In the genomic region with DNA sequence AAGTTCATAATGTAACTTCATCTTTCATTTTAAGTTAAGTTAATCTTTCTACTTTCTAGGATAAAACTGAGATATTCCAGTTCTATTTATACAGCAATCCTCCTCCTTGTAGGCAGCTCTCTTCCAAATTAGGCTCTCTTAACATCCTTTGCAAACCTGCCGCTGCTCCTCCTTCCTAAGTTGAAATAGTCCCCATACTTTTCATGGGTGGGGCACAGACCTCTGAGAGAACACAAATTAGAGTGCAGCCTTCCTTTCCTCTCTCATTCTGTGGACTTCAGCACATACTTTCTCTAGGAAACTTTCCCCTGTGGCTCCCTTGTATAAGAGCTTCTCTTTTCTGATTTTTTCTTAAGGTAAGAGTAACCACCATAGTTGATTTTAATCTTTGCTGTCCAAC, we compare ENCODE assay signal across 20 cellular contexts. TPM values are rescaled to one million over a fixed set of nuclear protein-coding genes. Genes with fewer than 3 reads are reported as not detected.
DNase-seq lines count a peak whose midpoint lies in the region; ATAC-seq, FAIRE-seq and TF ChIP-seq lines count a peak whose summit lies in the region.
"Had no signal": no experiment of that assay in that cellular context is flagged by ENCODE, and none has a peak within 500 bp of the region (broad histone marks: within the 10 kb centered on the region; RNA-seq: fewer than 3 reads in every experiment).

No MANE protein-coding gene starts in this region.

- H3K4me1 Mint-ChIP-seq in natural killer cell: no peaks in the 10 kb centered on the region
- H3K4me1 Mint-ChIP-seq: activated B cell treated with CpG ODN at 0.5 μM for 24 hours had no signal

- H3K9me3 ChIP-seq in lung (ENCODE audit: control insufficient read depth in 2 of 2, insufficient read depth in 1 of 2, low read length in 1 of 2) (no peaks in the 10 kb centered on the region), upper lobe of right lung (no peaks in the 10 kb centered on the region)
- H3K9me3 ChIP-seq: tibial nerve had no signal

- peaks cover 0 to 1% of the 10 kb centered on the region in 2 donors for H3K4me1 ChIP-seq in lung (ENCODE audit: control insufficient read depth in 2 of 2, insufficient read depth in 2 of 2, low read length in 2 of 2)
- no peaks in the 10 kb centered on the region for H3K4me1 ChIP-seq in upper lobe of right lung

- no peak for TF ChIP-seq CTCF in bronchial epithelial cell (IDR thresholded peaks at IDR 0.05; ENCODE audit: insufficient read depth, low read length, severe bottlenecking)
- TF ChIP-seq CTCF in lung (IDR thresholded peaks at IDR 0.05; ENCODE audit: control extremely low read depth, extremely low read depth): no peak
- TF ChIP-seq CTCF in upper lobe of right lung (IDR thresholded peaks at IDR 0.05): no peak
- TF ChIP-seq CTCF in natural killer cell (IDR thresholded peaks at IDR 0.05): no peak

- ATAC-seq in lung (ENCODE audit: insufficient read depth, low FRiP score): peak; percentile 19
- peak; percentile 82 for ATAC-seq in upper lobe of right lung
- no peak for ATAC-seq in left ventricle myocardium superior
- no peak for ATAC-seq in HG03045 (IDR thresholded peaks at IDR 0.05; ENCODE audit: unreplicated experiment)
- no peak for ATAC-seq in natural killer cell

- H3K27ac Mint-ChIP-seq in natural killer cell: no peak overlapping the region
- H3K27ac Mint-ChIP-seq: activated B cell treated with CpG ODN at 0.5 μM for 24 hours had no signal

- DNase-seq in HT-29 (ENCODE audit: low spot score) (peak; percentile 83), bronchial epithelial cell (ENCODE audit: low read depth) (peak; percentile 27), lung (ENCODE audit: low spot score) (no peak), upper lobe of right lung (no peak), left ventricle myocardium superior (no peak), natural killer cell (no peak)
- no peak for DNase-seq in stimulated activated CD4-positive, alpha-beta T cell treated with anti-CD3 and anti-CD28 coated beads, Interleukin-12 subunit alpha, Interleukin-12 subunit beta, amount 100 ng/mL, for 4 hours
- DNase-seq: activated B cell treated with CpG ODN at 0.5 μM for 24 hours, C1 segment of cervical spinal cord, DMS 273 treated with DMSO at 0.1 percent for 48 hours, hypothalamus, NCI-H1694 treated with DMSO at 0.1 percent for 48 hours, NCI-H446, posterior cingulate gyrus, SHP77 treated with DMSO at 0.1 percent for 48 hours had no signal

- no peaks in the 10 kb centered on the region for H3K36me3 Mint-ChIP-seq in natural killer cell

- FAIRE-seq in bronchial epithelial cell (lab: Jason Lieb, UNC): no peak
- FAIRE-seq: H54, HTR-8/SVneo had no signal

- H3K4me3 ChIP-seq in bronchial epithelial cell (ENCODE audit: low read depth, low read length) (no peak overlapping the region), lung (no peak overlapping the region), upper lobe of right lung (no peak overlapping the region)
- H3K4me3 ChIP-seq: tibial nerve had no signal

- no peaks in the 10 kb centered on the region for H3K27me3 Mint-ChIP-seq in natural killer cell (ENCODE audit: low read depth in 2 of 2)
- H3K27me3 Mint-ChIP-seq: activated B cell treated with CpG ODN at 0.5 μM for 24 hours; central memory CD8-positive, alpha-beta T cell had no signal

- H3K27ac ChIP-seq in lung (ENCODE audit: low read depth in 1 of 2, low read length in 1 of 2) (no peak overlapping the region), upper lobe of right lung (no peak overlapping the region)
- H3K27ac ChIP-seq: tibial nerve had no signal

- H3K27me3 ChIP-seq in bronchial epithelial cell (ENCODE audit: control insufficient read depth, insufficient read depth, low read length) (no peaks in the 10 kb centered on the region), lung (ENCODE audit: control insufficient read depth, insufficient read depth) (no peaks in the 10 kb centered on the region), upper lobe of right lung (no peaks in the 10 kb centered on the region)
- H3K27me3 ChIP-seq: tibial nerve had no signal

- intact Hi-C loops in upper lobe of right lung (cut with DNase I) (no loop called here), left ventricle myocardium superior (cut with micrococcal nuclease) (loop anchor here (5.0 kb wide), 1 partner anchor 149 kb away; no protein-coding TSS in a partner anchor), natural killer cell (cut with micrococcal nuclease) (no loop called here)

- 78 to 96% methylated on average over 1 of the region's 1 CpG for whole genome bisulfite sequencing in lung, 2 donors

- H3K36me3 ChIP-seq in bronchial epithelial cell (ENCODE audit: control insufficient read depth, insufficient read depth, low read length) (peaks cover under 1% of the 10 kb centered on the region), lung (ENCODE audit: control insufficient read depth in 2 of 2, insufficient read depth in 2 of 2, low read length in 2 of 2) (peaks cover 0 to 2% of the 10 kb centered on the region in 2 donors), upper lobe of right lung (no peaks in the 10 kb centered on the region)

- H3K9me3 Mint-ChIP-seq in natural killer cell: no peaks in the 10 kb centered on the region
- H3K9me3 Mint-ChIP-seq: central memory CD8-positive, alpha-beta T cell had no signal

- no peak overlapping the region for H3K4me3 Mint-ChIP-seq in natural killer cell
- H3K4me3 Mint-ChIP-seq: activated B cell treated with CpG ODN at 0.5 μM for 24 hours; central memory CD8-positive, alpha-beta T cell had no signal

RNA-seq across cellular contexts. Expression of a gene that starts 28.3 kb away (rescaled TPM):
- total RNA-seq in HT-29 (2014; rRNA removed; shearing (Covaris generic)): 15.9 and 20.1 TPM in 2 replicates
- total RNA-seq in bronchial epithelial cell (25.8 and 31.5 TPM in 2 replicates), lung (10 to 100 TPM; 30.0 to 55.8 TPM), upper lobe of right lung (37.6 TPM), left ventricle myocardium superior (10.0 TPM), natural killer cell (1 to 10 TPM; 3.4 to 7.3 (median 5.6) TPM)
- polyA plus RNA-seq in lung: 10 to 100 TPM; 11.8 to 13.2 TPM

Comparison
In these comparisons a context has a peak if more than half of its experiments do, and no peak if none do; other contexts are left out.
1. DNase-seq: peak in HT-29 (single experiment) and bronchial epithelial cell (single experiment); none in lung (single experiment), upper lobe of right lung (single experiment), left ventricle myocardium superior (single experiment), natural killer cell (single experiment) and stimulated activated CD4-positive, alpha-beta T cell treated with anti-CD3 and anti-CD28 coated beads, Interleukin-12 subunit alpha, Interleukin-12 subunit beta, amount 100 ng/mL, for 4 hours (single experiment).
2. ATAC-seq: peak in lung (single experiment) and upper lobe of right lung (single experiment); none in left ventricle myocardium superior (single experiment), HG03045 (single experiment) and natural killer cell (0 of 3).